ENCODE assay signal across 10 cellular contexts in genomic region chrX:65587616-65588526, GRCh38. TPM values are rescaled to one million over a fixed set of nuclear protein-coding genes. Genes with fewer than 3 reads are reported as not detected.
A peak's percentile ranks its signal among the peaks of the same experiment; 100 is the strongest.
DNase-seq lines count a peak whose midpoint lies in the region; ATAC-seq, FAIRE-seq and TF ChIP-seq lines count a peak whose summit lies in the region.
"Had no signal": no experiment of that assay in that cellular context is flagged by ENCODE, and none has a peak within 500 bp of the region (broad histone marks: within the 10 kb centered on the region; RNA-seq: fewer than 3 reads in every experiment).

No MANE protein-coding gene starts in this region.

- no peaks in the 10 kb centered on the region for H3K36me3 Mint-ChIP-seq in activated CD4-positive, alpha-beta memory T cell treated with anti-CD3 and anti-CD28 coated beads, Interleukin-2, amount 10 ng/mL, durations not matched to agents 7 days and 5 days (ENCODE audit: low read depth)

- H3K4me1 ChIP-seq in kidney (ENCODE audit: control insufficient read depth in 1 of 2, insufficient read depth in 1 of 2, low read depth in 1 of 2, low read length in 2 of 2) (no peaks in the 10 kb centered on the region), tibial artery (peaks cover 0 to 15% (median 7%) of the 10 kb centered on the region in 4 donors)

- no peaks in the 10 kb centered on the region for H3K27me3 ChIP-seq in tibial artery

- H3K9ac ChIP-seq in kidney (ENCODE audit: low read length in 2 of 2) = no peak overlapping the region

- in situ Hi-C loops in KBM-7 (cut with MboI; ENCODE audit: low pct_unique_long_range_greater_than_20kb, low sequenced_read_pairs) = loop anchor here (25.0 kb wide), 3 partner anchors 424 to 1149 kb away; no protein-coding TSS in a partner anchor

- no peak overlapping the region for H3K4me3 Mint-ChIP-seq in activated CD4-positive, alpha-beta memory T cell treated with anti-CD3 and anti-CD28 coated beads, Interleukin-2, amount 10 ng/mL, durations not matched to agents 7 days and 5 days
- H3K4me3 Mint-ChIP-seq: T-helper 1 cell treated with Interleukin-12 subunit alpha and Interleukin-12 subunit beta and Interleukin-4 antibody, amounts not matched to agents 30 μg/mL and 1 μg/mL, for 36 hours had no signal

- no peaks in the 10 kb centered on the region for H3K27me3 Mint-ChIP-seq in activated CD4-positive, alpha-beta memory T cell treated with anti-CD3 and anti-CD28 coated beads, Interleukin-2, amount 10 ng/mL, durations not matched to agents 7 days and 5 days

- H3K27ac Mint-ChIP-seq in activated CD4-positive, alpha-beta memory T cell treated with anti-CD3 and anti-CD28 coated beads, Interleukin-2, amount 10 ng/mL, durations not matched to agents 7 days and 5 days = no peak overlapping the region
- H3K27ac Mint-ChIP-seq: T-helper 1 cell treated with Interleukin-12 subunit alpha and Interleukin-12 subunit beta and Interleukin-4 antibody, amounts not matched to agents 30 μg/mL and 1 μg/mL, for 36 hours had no signal

- no peak for ATAC-seq in GM18517 (IDR thresholded peaks at IDR 0.05; ENCODE audit: unreplicated experiment)
- ATAC-seq: HCT116 had no signal

- no peaks in the 10 kb centered on the region for H3K9me3 ChIP-seq in kidney (ENCODE audit: control insufficient read depth in 1 of 2, low read length in 2 of 2)
- no peaks in the 10 kb centered on the region for H3K9me3 ChIP-seq in tibial artery

- FAIRE-seq in kidney (lab: Jason Lieb, UNC) (no peak), GM19239 (lab: Jason Lieb, UNC) (no peak)

- peaks cover 6% of the 10 kb centered on the region for H3K4me1 Mint-ChIP-seq in activated CD4-positive, alpha-beta memory T cell treated with anti-CD3 and anti-CD28 coated beads, Interleukin-2, amount 10 ng/mL, durations not matched to agents 7 days and 5 days

- H3K4me3 ChIP-seq in kidney (ENCODE audit: low read length in 2 of 2) (peak overlapping the region in 1 of 2 donors; percentile 35), tibial artery (peak overlapping the region; percentile 31 to 37)

- H3K27ac ChIP-seq in kidney (ENCODE audit: low read depth in 2 of 2, low read length in 2 of 2) = peak overlapping the region in 1 of 2 donors; percentile 53
- peak overlapping the region; percentile 52 to 66 for H3K27ac ChIP-seq in tibial artery

- no peaks in the 10 kb centered on the region for H3K36me3 ChIP-seq in kidney (ENCODE audit: control insufficient read depth in 1 of 2, insufficient read depth in 2 of 2, low read length in 2 of 2)
- H3K36me3 ChIP-seq in tibial artery = no peaks in the 10 kb centered on the region

- no peaks in the 10 kb centered on the region for H3K9me3 Mint-ChIP-seq in activated CD4-positive, alpha-beta memory T cell treated with anti-CD3 and anti-CD28 coated beads, Interleukin-2, amount 10 ng/mL, durations not matched to agents 7 days and 5 days
- H3K9me3 Mint-ChIP-seq: T-helper 1 cell treated with Interleukin-12 subunit alpha and Interleukin-12 subunit beta and Interleukin-4 antibody, amounts not matched to agents 30 μg/mL and 1 μg/mL, for 36 hours had no signal

- CTCF ChIA-PET in activated CD4-positive, alpha-beta memory T cell treated with anti-CD3 and anti-CD28 coated beads, Interleukin-2, amount 10 ng/mL, durations not matched to agents 7 days and 5 days (lab: Charles Lee) = no interaction called here

- POLR2A ChIA-PET in activated CD4-positive, alpha-beta memory T cell treated with anti-CD3 and anti-CD28 coated beads, Interleukin-2, amount 10 ng/mL, durations not matched to agents 7 days and 5 days (lab: Charles Lee) = no interaction called here

- intact Hi-C loops in kidney (cut with DNase I) (loop anchor here (10.0 kb wide), 1 partner anchor 397 kb away; no protein-coding TSS in a partner anchor), tibial artery (cut with DNase I; ENCODE audit: low total_unique reads) (no loop called here)

- TF ChIP-seq CTCF in kidney (IDR thresholded peaks at IDR 0.05; ENCODE audit: borderline replicate concordance, extremely low read depth, insufficient read depth) (no peak), tibial artery (IDR thresholded peaks at IDR 0.05) (no peak)

- DNase-seq in KBM-7 = peak; percentile 95
- peak; percentile 42 for DNase-seq in astrocyte of the hippocampus (ENCODE audit: low read depth, low spot score)
- peak; percentile 93 for DNase-seq in kidney
- peak; percentile 81 to 89 for DNase-seq in tibial artery
- no peak for DNase-seq in GM19239 (ENCODE audit: insufficient read length, low spot score)
- no peak for DNase-seq in activated CD4-positive, alpha-beta memory T cell treated with anti-CD3 and anti-CD28 coated beads, Interleukin-2, amount 10 ng/mL, durations not matched to agents 7 days and 5 days
- no peak for DNase-seq in T-helper 2 cell

RNA-seq across cellular contexts. Expression of gene LAS1L, which starts 53.3 kb away (rescaled TPM):
- 30.2 TPM for total RNA-seq in kidney
- 25.4 TPM for polyA plus RNA-seq in kidney (ENCODE audit: insufficient read depth, low read depth, low replicate concordance)
- 10 to 100 TPM; 34.9 to 37.0 TPM for total RNA-seq in activated CD4-positive, alpha-beta memory T cell treated with anti-CD3 and anti-CD28 coated beads, Interleukin-2, amount 10 ng/mL, durations not matched to agents 7 days and 5 days

Comparison
In these comparisons a context has a peak if more than half of its experiments do, and no peak if none do; other contexts are left out.
1. DNase-seq: peak in KBM-7 (single experiment), astrocyte of the hippocampus (single experiment), kidney (single experiment) and tibial artery (2 of 2); none in GM19239 (single experiment), activated CD4-positive, alpha-beta memory T cell treated with anti-CD3 and anti-CD28 coated beads, Interleukin-2, amount 10 ng/mL, durations not matched to agents 7 days and 5 days (single experiment) and T-helper 2 cell (0 of 5).